Comparison of ENCODE assay signal across 13 cellular contexts in the genomic region with DNA sequence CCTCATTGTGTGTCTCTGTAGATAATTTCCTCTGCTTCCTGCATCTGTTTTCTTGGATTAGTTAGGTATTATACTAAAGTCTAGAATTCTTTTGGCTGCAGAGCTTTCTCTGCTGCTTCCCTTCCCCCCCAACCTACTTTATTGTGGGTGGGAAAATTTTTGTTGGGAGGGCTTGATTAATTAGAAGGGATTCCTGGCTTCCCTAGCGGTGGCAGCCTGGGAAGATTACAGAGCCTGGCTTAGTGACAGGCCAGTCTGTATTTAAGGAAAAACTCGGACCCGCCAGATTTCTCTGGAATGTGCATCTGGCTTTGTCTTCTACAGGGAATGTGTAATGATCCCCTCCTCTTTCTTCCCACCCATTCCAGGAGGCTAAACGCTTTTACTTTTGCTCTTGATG. TPM values are rescaled to one million over a fixed set of nuclear protein-coding genes. Genes with fewer than 3 reads are reported as not detected.
DNase-seq lines count a peak whose midpoint lies in the region; ATAC-seq and TF ChIP-seq lines count a peak whose summit lies in the region.
"Had no signal": no experiment of that assay in that cellular context is flagged by ENCODE, and none has a peak within 500 bp of the region (broad histone marks: within the 10 kb centered on the region; RNA-seq: fewer than 3 reads in every experiment).

No MANE protein-coding gene starts in this region.

- peak overlapping the region; percentile 31 to 86 (median 66) for H3K27ac Mint-ChIP-seq in brain
- H3K27ac Mint-ChIP-seq: activated CD4-positive, alpha-beta memory T cell treated with anti-CD3 and anti-CD28 coated beads for 36 hours; T-helper 1 cell treated with Interleukin-12 subunit alpha and Interleukin-12 subunit beta and Interleukin-4 antibody, amounts not matched to agents 30 μg/mL and 1 μg/mL, for 36 hours had no signal

- H3K9ac ChIP-seq in HUES48 (ENCODE audit: low read depth, low read length), result peak overlapping the region; percentile 1; the same call in 1 of the 2 replicates
- H3K9ac ChIP-seq: BLaER1 treated with 17β-estradiol and CSF1 and Interleukin-3, amounts not matched to agents 10 nM and 100 nM had no signal

- peak overlapping the region; percentile 46 to 79 (median 64) for H3K4me3 Mint-ChIP-seq in brain
- H3K4me3 Mint-ChIP-seq: activated CD4-positive, alpha-beta memory T cell treated with anti-CD3 and anti-CD28 coated beads for 36 hours; T-helper 1 cell treated with Interleukin-12 subunit alpha and Interleukin-12 subunit beta and Interleukin-4 antibody, amounts not matched to agents 30 μg/mL and 1 μg/mL, for 36 hours had no signal

- WGBS in right cardiac atrium, result 29% methylated on average over 4 of the region's 4 CpGs

- H3K4me3 ChIP-seq in HUES48 (ENCODE audit: low read depth, low read length) (no peak overlapping the region; the same call in 1 of the 2 replicates), right cardiac atrium (ENCODE audit: low read length) (peak overlapping the region; percentile 29)
- H3K4me3 ChIP-seq: BLaER1 treated with 17β-estradiol and CSF1 and Interleukin-3, amounts not matched to agents 10 nM and 100 nM; lung had no signal

- peaks cover 29% of the 10 kb centered on the region for H3K36me3 Mint-ChIP-seq in brain

- H3K27me3 ChIP-seq in HUES48 (ENCODE audit: control insufficient read depth, insufficient read depth, low read length) (no peaks in the 10 kb centered on the region), right cardiac atrium (ENCODE audit: control insufficient read depth, insufficient read depth) (no peaks in the 10 kb centered on the region)
- H3K27me3 ChIP-seq: BLaER1 treated with 17β-estradiol and CSF1 and Interleukin-3, amounts not matched to agents 10 nM and 100 nM had no signal

- intact Hi-C loops in right cardiac atrium (cut with DNase I), result loop anchor here in 1 of 4 donors (5.0 kb wide), 1 partner anchor 1076 kb away; no protein-coding TSS in a partner anchor

- H3K27me3 Mint-ChIP-seq in brain, result no peaks in the 10 kb centered on the region
- H3K27me3 Mint-ChIP-seq: activated CD4-positive, alpha-beta memory T cell treated with anti-CD3 and anti-CD28 coated beads for 36 hours had no signal

- H3K36me3 ChIP-seq in HUES48 (ENCODE audit: control insufficient read depth, insufficient read depth, low read length), result no peaks in the 10 kb centered on the region

- peaks cover 0 to 9% (median 3%) of the 10 kb centered on the region in 5 experiments for H3K9me3 Mint-ChIP-seq in brain

- no peak for DNase-seq in right cardiac atrium
- peak; percentile 36 for DNase-seq in pulmonary artery endothelial cell (ENCODE audit: low read depth, low spot score)
- DNase-seq in effector CD4-positive, alpha-beta T cell, result no peak
- no peak for DNase-seq in T1000 (lab: John Stamatoyannopoulos, UW)
- DNase-seq in COLO668 (lab: John Stamatoyannopoulos, UW; ENCODE audit: unreplicated experiment), result no peak
- DNase-seq: activated CD4-positive, alpha-beta memory T cell treated with anti-CD3 and anti-CD28 coated beads for 36 hours; NCI-H2107 had no signal

- peak; percentile 43 to 50 for ATAC-seq in right cardiac atrium
- ATAC-seq in GM18520 (IDR thresholded peaks at IDR 0.05; ENCODE audit: unreplicated experiment), result no peak

- no peak for TF ChIP-seq CTCF in brain (conservative IDR thresholded peaks at IDR 0.05)

- H3K4me1 Mint-ChIP-seq in brain, result peaks cover 55% of the 10 kb centered on the region

- H3K27ac ChIP-seq in HUES48 (ENCODE audit: low read depth, low read length), result peak overlapping the region; percentile 94
- peak overlapping the region; percentile 45 for H3K27ac ChIP-seq in right cardiac atrium (ENCODE audit: low read length)
- H3K27ac ChIP-seq: BLaER1 treated with 17β-estradiol and CSF1 and Interleukin-3, amounts not matched to agents 10 nM and 100 nM had no signal

- H3K9me3 ChIP-seq in HUES48 (ENCODE audit: control insufficient read depth, insufficient read depth, low read length), result no peaks in the 10 kb centered on the region
- no peaks in the 10 kb centered on the region for H3K9me3 ChIP-seq in right cardiac atrium (ENCODE audit: control insufficient read depth, low read length)

- H3K4me1 ChIP-seq in HUES48 (ENCODE audit: control insufficient read depth, insufficient read depth, low read length) (peaks cover 61% of the 10 kb centered on the region), right cardiac atrium (ENCODE audit: control insufficient read depth, insufficient read depth, low read length) (no peaks in the 10 kb centered on the region)

RNA-seq across cellular contexts. Expression of a gene that starts 31.2 kb away (rescaled TPM):
- polyA plus RNA-seq in brain (ENCODE audit: insufficient read depth, low read depth, low replicate concordance) (1.9 TPM), right cardiac atrium (1.3 TPM)
- total RNA-seq in right cardiac atrium (1 to 10 TPM; 2.4 to 3.2 (median 2.8) TPM), pulmonary artery endothelial cell (2.8 and 3.9 TPM in 2 replicates)

RNA-seq across cellular contexts. Expression of a gene that starts 32.3 kb away (rescaled TPM):
- polyA plus RNA-seq in brain (ENCODE audit: insufficient read depth, low read depth, low replicate concordance) (19.4 TPM), right cardiac atrium (20.0 TPM)
- total RNA-seq in right cardiac atrium (10 to 100 TPM; 25.5 to 32.3 (median 29.0) TPM), pulmonary artery endothelial cell (3.7 and 6.5 TPM in 2 replicates)
